32 cellular contexts compared by ENCODE assay signal in genomic region chr14:67633451-67634154, GRCh38.
"Had no signal": no experiment of that assay in that cellular context is flagged by ENCODE, and none has a peak within 500 bp of the region (broad histone marks: within the 10 kb centered on the region; RNA-seq: fewer than 3 reads in every experiment).

No MANE protein-coding gene starts in this region.

- H3K36me3 ChIP-seq: adrenal gland, esophagus muscularis mucosa, gastroesophageal sphincter had no signal

- H3K36me3 Mint-ChIP-seq: activated naive CD8-positive, alpha-beta T cell treated with anti-CD3 and anti-CD28 coated beads for 36 hours had no signal

- H3K9me3 ChIP-seq: adrenal gland, body of pancreas, esophagus muscularis mucosa, gastroesophageal sphincter had no signal

- DNase-seq: activated CD4-positive, alpha-beta memory T cell treated with anti-CD3 and anti-CD28 coated beads, Interleukin-2, amount 10 ng/mL, durations not matched to agents 7 days and 5 days; activated CD4-positive, alpha-beta T cell treated with anti-CD3 and anti-CD28 coated beads for 4 hours; activated CD4-positive, alpha-beta T cell treated with anti-CD3 and anti-CD28 coated beads, Interleukin-2, amount 10 ng/mL, durations not matched to agents 7 days and 5 days; activated CD4-positive, alpha-beta T cell treated with anti-CD3 and anti-CD28 coated beads, Interleukin-2, amount 50 U/mL, for 4 hours; activated CD4-positive, CD25-positive, alpha-beta regulatory T cell; activated CD4-positive, CD25-positive, alpha-beta regulatory T cell treated with anti-CD3 and anti-CD28 coated beads, Interleukin-2, amount 50 U/mL, for 72 hours; activated CD8-positive, alpha-beta memory T cell treated with anti-CD3 and anti-CD28 coated beads, Interleukin-2, amount 50 U/mL, for 48 hours; activated effector memory CD4-positive, alpha-beta T cell treated with anti-CD3 and anti-CD28 coated beads, Interleukin-2, amount 50 U/mL, for 16 hours; activated naive CD4-positive, alpha-beta T cell treated with anti-CD3 and anti-CD28 coated beads for 36 hours; activated naive CD8-positive, alpha-beta T cell treated with anti-CD3 and anti-CD28 coated beads for 36 hours; activated naive CD8-positive, alpha-beta T cell treated with anti-CD3 and anti-CD28 coated beads, Interleukin-2, amount 50 U/mL, for 24 hours; activated T-cell treated with anti-CD3 and anti-CD28 coated beads for 4 hours; activated T-cell treated with anti-CD3 and anti-CD28 coated beads, Interleukin-2, amount 50 U/mL, for 4 hours; adrenal gland; amygdala; aorta; body of pancreas; caudate nucleus; cortex of kidney; dermis blood vessel endothelial cell; effector CD4-positive, alpha-beta T cell; effector memory CD8-positive, alpha-beta T cell; erythroblast; foreskin melanocyte; T-helper 1 cell; T-helper 2 cell had no signal

- ATAC-seq: activated naive CD8-positive, alpha-beta T cell treated with anti-CD3 and anti-CD28 coated beads, Interleukin-2, amount 50 U/mL, for 24 hours; activated T-cell treated with anti-CD3 and anti-CD28 coated beads, Interleukin-2, amount 50 U/mL, for 4 hours; body of pancreas; effector memory CD8-positive, alpha-beta T cell; gastroesophageal sphincter had no signal

- H3K27ac Mint-ChIP-seq: activated CD4-positive, alpha-beta memory T cell treated with anti-CD3 and anti-CD28 coated beads, Interleukin-2, amount 10 ng/mL, durations not matched to agents 7 days and 5 days; activated CD4-positive, alpha-beta T cell treated with anti-CD3 and anti-CD28 coated beads, Interleukin-2, amount 10 ng/mL, durations not matched to agents 7 days and 5 days; activated naive CD4-positive, alpha-beta T cell treated with anti-CD3 and anti-CD28 coated beads for 36 hours; activated naive CD4-positive, alpha-beta T cell treated with anti-CD3 and anti-CD28 coated beads, Interleukin-2, amount 50 U/mL, for 24 hours; activated naive CD8-positive, alpha-beta T cell treated with anti-CD3 and anti-CD28 coated beads for 36 hours; activated naive CD8-positive, alpha-beta T cell treated with anti-CD3 and anti-CD28 coated beads, Interleukin-2, amount 50 U/mL, for 24 hours; activated T-helper 1 cell treated with anti-CD3 and anti-CD28 coated beads, Interleukin-12 subunit alpha, Interleukin-12 subunit beta, Interleukin-2, Interleukin-4 antibody, amounts not matched to agents 30 ng/mL and 10 ng/mL and 1 ng/mL, durations not matched to agents 14 hours and 24 hours and 36 hours; activated T-helper 2 cell treated with anti-CD3 and anti-CD28 coated beads, Interferon-gamma antibody, Interleukin-2, Interleukin-4, amounts not matched to agents 10 μg/mL and 5 μg/mL and 100 μg/mL, durations not matched to agents 14 hours and 24 hours and 36 hours; effector memory CD8-positive, alpha-beta T cell had no signal

- H3K9me3 Mint-ChIP-seq: activated CD4-positive, alpha-beta memory T cell treated with anti-CD3 and anti-CD28 coated beads, Interleukin-2, amount 10 ng/mL, durations not matched to agents 7 days and 5 days; activated CD4-positive, alpha-beta T cell treated with anti-CD3 and anti-CD28 coated beads, Interleukin-2, amount 10 ng/mL, durations not matched to agents 7 days and 5 days; activated naive CD4-positive, alpha-beta T cell treated with anti-CD3 and anti-CD28 coated beads for 36 hours; activated naive CD4-positive, alpha-beta T cell treated with anti-CD3 and anti-CD28 coated beads, Interleukin-2, amount 50 U/mL, for 24 hours; activated naive CD8-positive, alpha-beta T cell treated with anti-CD3 and anti-CD28 coated beads for 36 hours; activated naive CD8-positive, alpha-beta T cell treated with anti-CD3 and anti-CD28 coated beads, Interleukin-2, amount 50 U/mL, for 24 hours; activated T-cell treated with anti-CD3 and anti-CD28 coated beads, Interleukin-2, amount 50 U/mL, for 4 hours; activated T-helper 1 cell treated with anti-CD3 and anti-CD28 coated beads, Interleukin-12 subunit alpha, Interleukin-12 subunit beta, Interleukin-2, Interleukin-4 antibody, amounts not matched to agents 30 ng/mL and 10 ng/mL and 1 ng/mL, durations not matched to agents 14 hours and 24 hours and 36 hours; activated T-helper 2 cell treated with anti-CD3 and anti-CD28 coated beads, Interferon-gamma antibody, Interleukin-2, Interleukin-4, amounts not matched to agents 10 μg/mL and 5 μg/mL and 100 μg/mL, durations not matched to agents 14 hours and 24 hours and 36 hours; effector memory CD8-positive, alpha-beta T cell had no signal

- H3K4me3 Mint-ChIP-seq: activated CD4-positive, alpha-beta memory T cell treated with anti-CD3 and anti-CD28 coated beads, Interleukin-2, amount 10 ng/mL, durations not matched to agents 7 days and 5 days; activated CD4-positive, alpha-beta T cell treated with anti-CD3 and anti-CD28 coated beads, Interleukin-2, amount 10 ng/mL, durations not matched to agents 7 days and 5 days; activated naive CD4-positive, alpha-beta T cell treated with anti-CD3 and anti-CD28 coated beads for 36 hours; activated naive CD4-positive, alpha-beta T cell treated with anti-CD3 and anti-CD28 coated beads, Interleukin-2, amount 50 U/mL, for 24 hours; activated naive CD8-positive, alpha-beta T cell treated with anti-CD3 and anti-CD28 coated beads for 36 hours; activated naive CD8-positive, alpha-beta T cell treated with anti-CD3 and anti-CD28 coated beads, Interleukin-2, amount 50 U/mL, for 24 hours; activated T-cell treated with anti-CD3 and anti-CD28 coated beads, Interleukin-2, amount 50 U/mL, for 4 hours; activated T-helper 1 cell treated with anti-CD3 and anti-CD28 coated beads, Interleukin-12 subunit alpha, Interleukin-12 subunit beta, Interleukin-2, Interleukin-4 antibody, amounts not matched to agents 30 ng/mL and 10 ng/mL and 1 ng/mL, durations not matched to agents 14 hours and 24 hours and 36 hours; effector memory CD8-positive, alpha-beta T cell had no signal

- H3K4me1 Mint-ChIP-seq: activated CD4-positive, alpha-beta memory T cell treated with anti-CD3 and anti-CD28 coated beads, Interleukin-2, amount 10 ng/mL, durations not matched to agents 7 days and 5 days; activated CD4-positive, alpha-beta T cell treated with anti-CD3 and anti-CD28 coated beads, Interleukin-2, amount 10 ng/mL, durations not matched to agents 7 days and 5 days; activated naive CD4-positive, alpha-beta T cell treated with anti-CD3 and anti-CD28 coated beads, Interleukin-2, amount 50 U/mL, for 24 hours; activated naive CD8-positive, alpha-beta T cell treated with anti-CD3 and anti-CD28 coated beads for 36 hours; activated naive CD8-positive, alpha-beta T cell treated with anti-CD3 and anti-CD28 coated beads, Interleukin-2, amount 50 U/mL, for 24 hours had no signal

- H3K27me3 Mint-ChIP-seq: activated CD4-positive, alpha-beta T cell treated with anti-CD3 and anti-CD28 coated beads, Interleukin-2, amount 10 ng/mL, durations not matched to agents 7 days and 5 days; activated naive CD4-positive, alpha-beta T cell treated with anti-CD3 and anti-CD28 coated beads, Interleukin-2, amount 50 U/mL, for 24 hours; activated naive CD8-positive, alpha-beta T cell treated with anti-CD3 and anti-CD28 coated beads for 36 hours; activated naive CD8-positive, alpha-beta T cell treated with anti-CD3 and anti-CD28 coated beads, Interleukin-2, amount 50 U/mL, for 24 hours; effector memory CD8-positive, alpha-beta T cell had no signal

- H3K4me1 ChIP-seq: adrenal gland, body of pancreas, gastroesophageal sphincter had no signal

- FAIRE-seq: colon had no signal

- H3K27me3 ChIP-seq: adrenal gland, body of pancreas, esophagus muscularis mucosa, gastroesophageal sphincter had no signal

- H3K4me3 ChIP-seq: adrenal gland, body of pancreas, esophagus muscularis mucosa, gastroesophageal sphincter had no signal
